26 cellular contexts compared by ENCODE assay signal in the genomic region with DNA sequence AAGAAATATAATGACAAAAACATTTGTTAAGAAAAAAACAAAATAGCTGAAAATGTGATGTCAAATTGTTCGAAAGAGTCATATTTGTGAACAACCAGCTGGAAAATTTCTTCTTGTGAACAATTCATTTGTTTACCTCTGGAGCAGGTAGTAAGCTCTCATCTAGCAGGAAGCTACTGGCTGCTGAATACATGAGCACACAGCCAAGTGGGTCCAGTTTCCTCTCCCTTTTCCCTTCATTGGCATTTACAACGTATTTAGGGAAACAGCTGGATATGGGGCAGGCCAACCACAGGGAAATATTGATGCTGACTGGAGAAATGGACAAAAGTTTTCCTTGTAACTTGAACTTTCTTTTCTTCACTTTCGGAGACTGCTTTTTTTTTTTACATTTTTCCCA.
"Had no signal": no experiment of that assay in that cellular context is flagged by ENCODE, and none has a peak within 500 bp of the region (broad histone marks: within the 10 kb centered on the region; RNA-seq: fewer than 3 reads in every experiment).

No MANE protein-coding gene starts in this region.

- H3K36me3 Mint-ChIP-seq: mesothelial cell of epicardium; naive B cell; natural killer cell treated with Interleukin-12 subunit alpha and Interleukin-12 subunit beta and Interleukin-15 and Interleukin-18, amount 100 ng/mL, for 72 hours; stimulated activated memory B cell treated with anti-CD40 and anti-IgM and Interleukin-4, amounts not matched to agents 10 μg/mL and 1 μg/mL and 100 μg/mL, for 72 hours; type B pancreatic cell had no signal

- H3K4me3 Mint-ChIP-seq: dendritic cell treated with granulocyte-macrophage colony-stimulating factor and Interleukin-4, amounts not matched to agents 40 ng/mL and 50 ng/mL, for 4 days; endodermal cell; mesothelial cell of epicardium; naive B cell; natural killer cell treated with Interleukin-12 subunit alpha and Interleukin-12 subunit beta and Interleukin-15 and Interleukin-18, amount 100 ng/mL, for 72 hours; neural crest cell; stimulated activated memory B cell treated with anti-CD40 and anti-IgM and Interleukin-4, amounts not matched to agents 10 μg/mL and 1 μg/mL and 100 μg/mL, for 72 hours; type B pancreatic cell had no signal

- H3K9me3 Mint-ChIP-seq: endodermal cell; mesothelial cell of epicardium; neural crest cell; stimulated activated memory B cell treated with anti-CD40 and anti-IgM and Interleukin-4, amounts not matched to agents 10 μg/mL and 1 μg/mL and 100 μg/mL, for 72 hours; type B pancreatic cell had no signal

- H3K36me3 ChIP-seq: colonic mucosa, gastrocnemius medialis, neutrophil, pancreas, tibial artery had no signal

- H3K9me3 ChIP-seq: colonic mucosa, gastrocnemius medialis, mucosa of descending colon, pancreas, testis, tibial artery had no signal

- H3K4me1 Mint-ChIP-seq: naive B cell; neural crest cell; stimulated activated memory B cell treated with anti-CD40 and anti-IgM and Interleukin-4, amounts not matched to agents 10 μg/mL and 1 μg/mL and 100 μg/mL, for 72 hours had no signal

- H3K4me3 ChIP-seq: colonic mucosa, gastrocnemius medialis, mucosa of descending colon, pancreas, testis, tibial artery had no signal

- H3K27me3 ChIP-seq: colonic mucosa, gastrocnemius medialis, neutrophil, pancreas, testis, tibial artery had no signal

- H3K4me1 ChIP-seq: colonic mucosa, gastrocnemius medialis, pancreas, testis, tibial artery had no signal

- H3K27ac Mint-ChIP-seq: dendritic cell treated with granulocyte-macrophage colony-stimulating factor and Interleukin-4, amounts not matched to agents 40 ng/mL and 50 ng/mL, for 4 days; endodermal cell; mesothelial cell of epicardium; naive B cell; natural killer cell treated with Interleukin-12 subunit alpha and Interleukin-12 subunit beta and Interleukin-15 and Interleukin-18, amount 100 ng/mL, for 72 hours; stimulated activated memory B cell treated with anti-CD40 and anti-IgM and Interleukin-4, amounts not matched to agents 10 μg/mL and 1 μg/mL and 100 μg/mL, for 72 hours; type B pancreatic cell had no signal

- H3K27ac ChIP-seq: colonic mucosa, epithelial cell of prostate, gastrocnemius medialis, neutrophil, pancreas, tibial artery had no signal

- DNase-seq: colonic mucosa; effector CD8-positive, alpha-beta T cell; endodermal cell; foreskin fibroblast; gastrocnemius medialis; hippocampal formation; left colon; mesenchymal stem cell; mucosa of descending colon; naive B cell; pancreas; stimulated activated CD4-positive, alpha-beta T cell treated with anti-CD3 and anti-CD28 coated beads, Interleukin-2, amount 100 ng/mL, for 24 hours; stimulated activated CD4-positive, alpha-beta T cell treated with anti-CD3 and anti-CD28 coated beads, Interleukin-4, amount 100 ng/mL, for 24 hours; stimulated activated naive CD8-positive, alpha-beta T cell treated with anti-CD3 and anti-CD28 coated beads, Interleukin-15, Interleukin-2, amounts not matched to agents 100 U/mL and 50 U/mL, for 24 hours; tibial artery had no signal

- ATAC-seq: esophagus mucosa; left colon; mucosa of descending colon; natural killer cell treated with Interleukin-12 subunit alpha and Interleukin-12 subunit beta and Interleukin-15 and Interleukin-18, amount 100 ng/mL, for 72 hours; sciatic nerve; stimulated activated memory B cell treated with anti-CD40 and anti-IgM and Interleukin-4, amounts not matched to agents 10 μg/mL and 1 μg/mL and 100 μg/mL, for 72 hours; stimulated activated naive CD8-positive, alpha-beta T cell treated with anti-CD3 and anti-CD28 coated beads, Interleukin-15, Interleukin-2, amounts not matched to agents 100 U/mL and 50 U/mL, for 24 hours had no signal
